23 cellular contexts compared by ENCODE assay signal in the genomic region with DNA sequence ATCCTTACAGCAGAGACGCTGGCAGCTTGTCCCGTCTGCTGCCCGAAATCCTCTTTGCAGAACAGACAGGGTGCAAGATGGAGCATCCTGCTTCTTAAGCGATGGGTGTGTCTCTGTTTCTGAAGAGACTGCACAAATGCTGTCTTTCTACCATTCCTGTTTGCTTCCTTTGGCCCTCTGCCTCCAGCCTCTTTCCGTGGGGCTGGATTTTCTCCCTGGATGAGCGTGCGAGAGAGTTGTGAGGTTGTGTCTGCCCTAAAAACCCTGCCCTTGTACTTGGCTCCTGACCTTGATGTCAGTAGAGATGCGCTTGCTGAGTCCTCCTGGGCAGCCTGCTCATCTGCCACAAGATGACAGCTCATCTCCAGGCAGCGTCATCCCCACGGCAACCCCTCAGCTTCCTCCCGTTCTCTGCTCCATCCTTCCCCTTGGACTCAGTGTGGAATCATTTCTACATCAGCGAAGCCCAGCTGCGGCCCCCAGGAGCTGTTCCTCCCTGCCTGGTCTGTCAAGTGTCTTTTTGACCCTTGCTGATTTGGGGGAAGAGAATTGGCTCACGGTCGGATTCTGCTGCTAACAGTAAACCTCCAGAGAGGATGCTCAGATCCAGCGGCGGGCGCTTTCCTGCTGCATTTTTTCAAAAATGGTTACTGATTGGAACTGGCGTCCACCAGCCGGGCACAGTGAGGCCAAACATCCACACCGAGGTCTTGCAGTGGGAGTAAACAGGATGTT.
DNase-seq lines count a peak whose midpoint lies in the region; ATAC-seq, FAIRE-seq and TF ChIP-seq lines count a peak whose summit lies in the region.
"Had no signal": no experiment of that assay in that cellular context is flagged by ENCODE, and none has a peak within 500 bp of the region (broad histone marks: within the 10 kb centered on the region; RNA-seq: fewer than 3 reads in every experiment).

No MANE protein-coding gene starts in this region.

- H3K9ac ChIP-seq in H1 (replicated peaks in 1 of 4; ENCODE audit: extremely low read depth in 1 of 4, low read depth in 3 of 4, low read length in 3 of 4) (no peak overlapping the region), neural progenitor cell (no peak overlapping the region)

- H4K91ac ChIP-seq in H1 (replicated peaks; ENCODE audit: insufficient read length, low read length) = no peak overlapping the region

- H3K56ac ChIP-seq in H1 (replicated peaks; ENCODE audit: insufficient read length, low read depth, low read length) = no peak overlapping the region

- H3K27me3 ChIP-seq in H1 (replicated peaks in 1 of 4; ENCODE audit: control insufficient read depth in 3 of 4, extremely low read depth in 1 of 4, insufficient read depth in 3 of 4, low read length in 3 of 4) (no peaks in the 10 kb centered on the region), neural progenitor cell (no peaks in the 10 kb centered on the region), uterus (no peaks in the 10 kb centered on the region)

- H3K14ac ChIP-seq in H1 (ENCODE audit: insufficient read length) = no peak overlapping the region

- no peak overlapping the region for H4K5ac ChIP-seq in H1 (ENCODE audit: insufficient read length, low read depth, low read length)

- H3K27ac ChIP-seq in H1 (ENCODE audit: low read depth, low read length) (no peak overlapping the region), neural progenitor cell (no peak overlapping the region), uterus (no peak overlapping the region)
- H3K27ac ChIP-seq: C4-2B, HL-60 had no signal

- TF ChIP-seq CTCF in H1 (IDR thresholded peaks at IDR 0.05; ENCODE audit: control extremely low read depth in 1 of 3, insufficient read depth in 1 of 3, low read depth in 1 of 3, low read length in 3 of 3) = no peak
- TF ChIP-seq CTCF in neural progenitor cell (IDR thresholded peaks at IDR 0.05) = no peak
- no peak for TF ChIP-seq CTCF in uterus (IDR thresholded peaks at IDR 0.05)

- ATAC-seq in GM19328 (IDR thresholded peaks at IDR 0.05; ENCODE audit: unreplicated experiment) (no peak), HG03097 (IDR thresholded peaks at IDR 0.05; ENCODE audit: low FRiP score, unreplicated experiment) (no peak)
- ATAC-seq: HepG2, K562 had no signal

- POLR2A ChIA-PET in H1 (lab: Charles Lee; ENCODE audit: partially characterized antibody) = no interaction called here

- H3K9me3 ChIP-seq in H1 (ENCODE audit: insufficient read depth in 2 of 2, low read depth in 1 of 2, low read length in 1 of 2) = no peaks in the 10 kb centered on the region
- no peaks in the 10 kb centered on the region for H3K9me3 ChIP-seq in neural progenitor cell (ENCODE audit: low read depth)
- H3K9me3 ChIP-seq in uterus = no peaks in the 10 kb centered on the region

- TF ChIP-seq RAD21 in H1 (IDR thresholded peaks at IDR 0.05 in 1 of 2, conservative IDR thresholded peaks at IDR 0.05 in 1 of 2; ENCODE audit: low read depth in 2 of 2, low read length in 2 of 2) = no peak

- H3K79me2 ChIP-seq in H1 (ENCODE audit: control insufficient read depth in 1 of 2, insufficient read depth in 2 of 2, low read length in 2 of 2) (no peaks in the 10 kb centered on the region), neural progenitor cell (ENCODE audit: low read depth) (no peaks in the 10 kb centered on the region)

- H3K36me3 ChIP-seq in H1 (ENCODE audit: control insufficient read depth in 2 of 4, insufficient read depth in 4 of 4, low read length in 3 of 4) (no peaks in the 10 kb centered on the region), neural progenitor cell (no peaks in the 10 kb centered on the region), uterus (no peaks in the 10 kb centered on the region)

- peaks cover 8% of the 10 kb centered on the region for H3K27me3 Mint-ChIP-seq in neural progenitor cell (ENCODE audit: insufficient read depth, low read depth)

- no peaks in the 10 kb centered on the region for H3K9me3 Mint-ChIP-seq in neural progenitor cell

- peak; percentile 38 for DNase-seq in activated effector memory CD4-positive, alpha-beta T cell treated with anti-CD3 and anti-CD28 coated beads, Interleukin-2, amount 50 U/mL, for 16 hours
- DNase-seq in activated effector memory CD4-positive, alpha-beta T cell treated with Interleukin-2 at 50 U/mL for 16 hours = no peak
- DNase-seq in H1 (ENCODE audit: low read depth in 1 of 2, low spot score in 2 of 2) = no peak
- DNase-seq in neural progenitor cell (ENCODE audit: low spot score) = no peak
- DNase-seq in uterus = no peak
- DNase-seq: 8988T; MM.1S; NCI-H1092; NCI-H1436 treated with DMSO at 0.1 percent for 48 hours; NCI-H1930; NCI-H226; NCI-H510A treated with DMSO at 0.1 percent for 48 hours; NCI-H774; NK-92 treated with Interleukin-12 subunit alpha and Interleukin-12 subunit beta, amount 100 ng/mL, for 24 hours; SIG-M5 had no signal

- H2BK5ac ChIP-seq in H1 (ENCODE audit: low read depth, low read length) = no peak overlapping the region

- H3K4me1 Mint-ChIP-seq in neural progenitor cell = peaks cover 9% of the 10 kb centered on the region

- no peak overlapping the region for H3K4ac ChIP-seq in H1 (replicated peaks; ENCODE audit: insufficient read length, low read depth, low read length)

- H3K4me2 ChIP-seq in H1 (ENCODE audit: insufficient read depth in 1 of 2, low read depth in 2 of 2, low read length in 2 of 2) (no peak overlapping the region), neural progenitor cell (no peak overlapping the region)

- H2BK20ac ChIP-seq in H1 (ENCODE audit: low read length) = no peak overlapping the region

- CTCF ChIA-PET in H1 (lab: Charles Lee; ENCODE audit: partially characterized antibody) = no interaction called here

- no peak overlapping the region for H4K8ac ChIP-seq in H1 (ENCODE audit: extremely low read depth, insufficient read depth, low read length)

- H2BK120ac ChIP-seq in H1 (replicated peaks; ENCODE audit: low read depth, low read length) = no peak overlapping the region

- H3K79me1 ChIP-seq in H1 (ENCODE audit: low read depth, low read length) = no peaks in the 10 kb centered on the region

- FAIRE-seq in H1 (lab: Jason Lieb, UNC) = no peak
- FAIRE-seq: G401.6, GM12892, HepG2, K562 had no signal

- no peak overlapping the region for H2BK15ac ChIP-seq in H1 (ENCODE audit: low read length)

- intact Hi-C loops in uterus (cut with DNase I; ENCODE audit: low total_unique reads) = no loop called here

- 0 out of 2 replicates have a peak overlapping the region, but pooled peaks have one; percentile 71 for H2BK12ac ChIP-seq in H1 (ENCODE audit: low read depth, low read length)

- no peaks in the 10 kb centered on the region for H3K36me3 Mint-ChIP-seq in neural progenitor cell

- 91% methylated on average over 21 of the region's 21 CpGs; no CpG with 5 or more reads in 1 of the 2 experiments for WGBS in H1 (ENCODE audit: extremely low coverage in 1 of 2, insufficient coverage in 1 of 2, insufficient read length in 1 of 2, insufficient replicate concordance in 2 of 2, low coverage in 1 of 2, low lambda C conversion rate in 2 of 2, missing lambda C conversion rate in 1 of 2), 2 experiments

- H2AFZ ChIP-seq in H1 (ENCODE audit: low read length) = no peak overlapping the region
- no peak overlapping the region for H2AFZ ChIP-seq in neural progenitor cell (replicated peaks)

- no peak for TF ChIP-seq EP300 in H1 (IDR thresholded peaks at IDR 0.05; ENCODE audit: borderline replicate concordance in 1 of 2, low read depth in 2 of 2, low read length in 2 of 2)

- H3F3A ChIP-seq in neural progenitor cell (ENCODE audit: low read depth) = no peaks in the 10 kb centered on the region

- no peak overlapping the region for H3K4me3 ChIP-seq in H1 (ENCODE audit: extremely low read depth in 1 of 4, insufficient read depth in 2 of 4, low read depth in 3 of 4, low read length in 4 of 4)
- no peak overlapping the region for H3K4me3 ChIP-seq in neural progenitor cell
- no peak overlapping the region for H3K4me3 ChIP-seq in uterus
- H3K4me3 ChIP-seq: K562 had no signal

- TF ChIP-seq POLR2A in H1 (IDR thresholded peaks at IDR 0.05; ENCODE audit: control extremely low read depth in 1 of 2, low read depth in 2 of 2, low read length in 2 of 2) = no peak
- no peak for TF ChIP-seq POLR2A in uterus (IDR thresholded peaks at IDR 0.05)

- H4K20me1 ChIP-seq in H1 (replicated peaks in 1 of 2; ENCODE audit: control insufficient read depth in 1 of 2, insufficient read depth in 2 of 2, low read length in 2 of 2) (no peaks in the 10 kb centered on the region), neural progenitor cell (ENCODE audit: low read depth) (no peaks in the 10 kb centered on the region)

- H3K23me2 ChIP-seq in H1 (ENCODE audit: low read depth, low read length) = no peaks in the 10 kb centered on the region

- no peak overlapping the region for H3K23ac ChIP-seq in H1 (ENCODE audit: insufficient read length)

- peak overlapping the region; percentile 4 for H3K27ac Mint-ChIP-seq in neural progenitor cell

- H2AK5ac ChIP-seq in H1 (ENCODE audit: low read depth, low read length) = no peak overlapping the region

- no peaks in the 10 kb centered on the region for H3K4me1 ChIP-seq in H1 (replicated peaks in 1 of 4; ENCODE audit: control insufficient read depth in 3 of 4, insufficient read depth in 4 of 4, low read length in 3 of 4)
- no peaks in the 10 kb centered on the region for H3K4me1 ChIP-seq in neural progenitor cell
- H3K4me1 ChIP-seq in uterus = no peaks in the 10 kb centered on the region

- no peak overlapping the region; the same call in 1 of the 2 replicates for H3K18ac ChIP-seq in H1 (ENCODE audit: extremely low read depth, low read length)

- no peak overlapping the region for H3K4me3 Mint-ChIP-seq in neural progenitor cell

TF ChIP-seq in H1, 55 proteins besides CTCF, POLR2A, EP300 and RAD21:
- TF ChIP-seq BACH1 (IDR thresholded peaks at IDR 0.05; ENCODE audit: low read length) = no peak
- no peak for TF ChIP-seq TAF7 (optimal IDR thresholded peaks at IDR 0.05; ENCODE audit: borderline replicate concordance, low read depth, low read length)
